15 cellular contexts compared by ENCODE assay signal in the genomic region with DNA sequence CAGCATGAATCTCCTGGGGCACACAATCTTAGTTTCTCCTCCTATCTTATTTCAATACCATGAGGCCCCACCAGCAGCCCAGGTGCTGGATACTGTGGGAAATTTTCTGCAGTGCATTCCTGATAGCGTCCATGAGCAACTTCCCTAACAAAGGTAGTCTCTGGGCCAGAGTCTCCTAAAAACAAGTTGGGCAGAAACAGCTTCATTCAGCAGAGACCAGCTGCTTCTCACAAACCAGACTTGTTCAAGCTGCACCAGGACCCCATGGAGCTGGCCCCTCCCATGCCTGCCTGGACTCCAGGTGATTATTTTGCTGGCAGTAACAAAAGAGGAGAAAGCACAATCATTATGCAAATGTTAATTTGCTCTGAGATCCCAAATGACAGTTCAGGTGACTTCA.
"Had no signal": no experiment of that assay in that cellular context is flagged by ENCODE, and none has a peak within 500 bp of the region (broad histone marks: within the 10 kb centered on the region; RNA-seq: fewer than 3 reads in every experiment).

No MANE protein-coding gene starts in this region.

- H3K4me1 Mint-ChIP-seq: activated naive CD4-positive, alpha-beta T cell treated with anti-CD3 and anti-CD28 coated beads, Interleukin-2, amount 50 U/mL, for 24 hours; central memory CD8-positive, alpha-beta T cell; stimulated activated naive CD8-positive, alpha-beta T cell treated with anti-CD3 and anti-CD28 coated beads, Interleukin-15, amount 100 ng/mL, for 72 hours had no signal

- H3K27ac Mint-ChIP-seq: activated naive CD4-positive, alpha-beta T cell treated with anti-CD3 and anti-CD28 coated beads, Interleukin-2, amount 50 U/mL, for 24 hours; brain; effector memory CD8-positive, alpha-beta T cell had no signal

- ATAC-seq: effector memory CD8-positive, alpha-beta T cell; stimulated activated naive CD8-positive, alpha-beta T cell treated with anti-CD3 and anti-CD28 coated beads, Interleukin-15, amount 100 ng/mL, for 72 hours had no signal

- H3K36me3 Mint-ChIP-seq: activated naive CD4-positive, alpha-beta T cell treated with anti-CD3 and anti-CD28 coated beads, Interleukin-2, amount 50 U/mL, for 24 hours; brain had no signal

- H3K4me3 Mint-ChIP-seq: activated naive CD4-positive, alpha-beta T cell treated with anti-CD3 and anti-CD28 coated beads, Interleukin-2, amount 50 U/mL, for 24 hours; brain; central memory CD8-positive, alpha-beta T cell; effector memory CD8-positive, alpha-beta T cell; stimulated activated naive CD8-positive, alpha-beta T cell treated with anti-CD3 and anti-CD28 coated beads, Interleukin-15, amount 100 ng/mL, for 72 hours had no signal

- H3K9me3 Mint-ChIP-seq: activated naive CD4-positive, alpha-beta T cell treated with anti-CD3 and anti-CD28 coated beads, Interleukin-2, amount 50 U/mL, for 24 hours; brain; central memory CD8-positive, alpha-beta T cell; effector memory CD8-positive, alpha-beta T cell; stimulated activated naive CD8-positive, alpha-beta T cell treated with anti-CD3 and anti-CD28 coated beads, Interleukin-15, amount 100 ng/mL, for 72 hours had no signal

- DNase-seq: activated CD4-positive, alpha-beta T cell treated with anti-CD3 and anti-CD28 coated beads, Interleukin-2, amount 50 U/mL, for 1 hour; activated CD4-positive, CD25-positive, alpha-beta regulatory T cell; activated T-cell treated with anti-CD3 and anti-CD28 coated beads, Interleukin-2, amount 50 U/mL, for 1 hour; cortex of kidney; effector memory CD8-positive, alpha-beta T cell; hippocampal formation; lower lobe of right lung; midbrain; pancreas; stimulated activated CD4-positive, alpha-beta T cell treated with anti-CD3 and anti-CD28 coated beads, Interleukin-15, amount 100 ng/mL, for 24 hours; stimulated activated CD4-positive, alpha-beta T cell treated with anti-CD3 and anti-CD28 coated beads, Interleukin-4, amount 100 ng/mL, for 24 hours; stimulated activated naive CD8-positive, alpha-beta T cell treated with anti-CD3 and anti-CD28 coated beads, Interleukin-15, amount 100 ng/mL, for 72 hours had no signal
